In the genomic region with DNA sequence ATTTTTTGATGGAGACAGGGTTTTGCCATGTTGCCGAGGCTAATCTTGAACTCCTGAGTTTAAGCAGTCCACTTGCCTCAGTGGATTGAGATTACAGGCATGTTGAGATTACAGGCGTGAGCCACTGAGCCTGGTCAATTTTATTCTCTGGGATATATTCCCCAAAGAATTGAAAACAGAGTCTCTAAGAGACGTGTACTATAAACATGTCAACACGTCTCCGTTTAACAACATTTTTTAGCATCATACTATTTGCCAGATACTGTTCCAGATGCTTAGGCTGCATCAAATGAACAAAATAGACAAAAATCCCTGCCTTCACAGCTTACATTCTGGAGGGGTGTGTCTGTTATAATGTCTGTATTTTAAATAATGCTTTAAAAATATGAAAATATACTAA, we compare ENCODE assay signal across 21 cellular contexts.
"Had no signal": no experiment of that assay in that cellular context is flagged by ENCODE, and none has a peak within 500 bp of the region (broad histone marks: within the 10 kb centered on the region; RNA-seq: fewer than 3 reads in every experiment).

No MANE protein-coding gene starts in this region.

- H3K27me3 ChIP-seq: esophagus muscularis mucosa, gastrocnemius medialis, neutrophil, pancreas, sigmoid colon, stomach, tibial nerve, upper lobe of left lung had no signal

- ATAC-seq: gastrocnemius medialis; natural killer cell treated with Interleukin-12 subunit alpha and Interleukin-12 subunit beta and Interleukin-15 and Interleukin-18, amount 100 ng/mL, for 72 hours; pancreas; stimulated activated effector memory CD8-positive, alpha-beta T cell treated with anti-CD3 and anti-CD28 coated beads, Interleukin-12 subunit alpha, Interleukin-12 subunit beta, amount 100 ng/mL, for 72 hours had no signal

- H3K4me3 ChIP-seq: esophagus muscularis mucosa, gastrocnemius medialis, lung, pancreas, sigmoid colon, stomach, tibial nerve, upper lobe of left lung had no signal

- H3K36me3 ChIP-seq: esophagus muscularis mucosa, gastrocnemius medialis, neutrophil, pancreas, sigmoid colon, stomach, tibial nerve, upper lobe of left lung had no signal

- H3K27ac ChIP-seq: esophagus muscularis mucosa, neutrophil, pancreas, stomach, tibial nerve, upper lobe of left lung had no signal

- H3K9me3 ChIP-seq: esophagus muscularis mucosa, gastrocnemius medialis, neutrophil, pancreas, sigmoid colon, stomach, tibial nerve, upper lobe of left lung had no signal

- DNase-seq: caudate nucleus; cerebellar nuclear complex; effector CD8-positive, alpha-beta T cell; endodermal cell; foreskin fibroblast; gastrocnemius medialis; head of caudate nucleus; kidney; pancreas; sigmoid colon; stimulated activated CD4-positive, alpha-beta T cell treated with anti-CD3 and anti-CD28 coated beads, Interleukin-2, amount 100 ng/mL, for 24 hours; stimulated activated CD4-positive, alpha-beta T cell treated with anti-CD3 and anti-CD28 coated beads, Interleukin-4, amount 100 ng/mL, for 24 hours; stimulated activated naive CD4-positive, alpha-beta T cell treated with Interleukin-2 at 50 U/mL for 16 hours; stomach; upper lobe of left lung had no signal
